Comparison of ENCODE assay signal across 18 cellular contexts in the genomic region with DNA sequence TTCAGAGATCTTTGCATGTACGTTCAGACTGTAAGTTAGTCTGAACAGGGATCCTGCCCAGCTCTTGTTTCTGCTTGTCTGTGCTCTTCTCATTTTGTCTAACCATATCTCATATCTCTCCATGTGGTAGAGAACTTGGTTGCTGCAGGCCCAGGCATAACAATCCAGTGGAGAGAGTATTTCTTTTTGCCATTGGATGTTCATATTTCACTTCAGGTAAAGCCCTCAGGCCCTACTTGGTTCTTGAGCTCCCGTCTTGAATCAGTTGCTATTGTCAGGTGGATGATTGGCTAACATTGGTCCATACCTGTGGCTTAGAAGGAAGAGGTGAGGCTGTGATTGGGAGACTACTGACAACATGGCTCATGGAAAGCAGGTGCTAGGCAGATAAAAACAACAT.
A peak's percentile ranks its signal among the peaks of the same experiment; 100 is the strongest.
DNase-seq lines count a peak whose midpoint lies in the region; ATAC-seq, FAIRE-seq and TF ChIP-seq lines count a peak whose summit lies in the region.
"Had no signal": no experiment of that assay in that cellular context is flagged by ENCODE, and none has a peak within 500 bp of the region (broad histone marks: within the 10 kb centered on the region; RNA-seq: fewer than 3 reads in every experiment).

No MANE protein-coding gene starts in this region.

- intact Hi-C loops in pancreas (cut with DNase I) (no loop called here), sciatic nerve (cut with DNase I) (no loop called here)

- H3K36me3 ChIP-seq in astrocyte (ENCODE audit: insufficient read depth, low read length) (no peaks in the 10 kb centered on the region), pancreas (no peaks in the 10 kb centered on the region)
- H3K36me3 ChIP-seq: BE2C had no signal

- H3K36me3 Mint-ChIP-seq in astrocyte (ENCODE audit: low read depth, unreplicated experiment): no peaks in the 10 kb centered on the region
- H3K36me3 Mint-ChIP-seq: CD4-positive, alpha-beta memory T cell had no signal

- H2AFZ ChIP-seq in astrocyte (ENCODE audit: low read depth, low read length): peak overlapping the region; percentile 6

- ATAC-seq in esophagus mucosa: peak; percentile 61
- peak in 3 of 4 donors; percentile 30 to 48 (median 35) for ATAC-seq in pancreas
- no peak for ATAC-seq in sciatic nerve
- ATAC-seq: A549 had no signal

- no peaks in the 10 kb centered on the region for H3K27me3 Mint-ChIP-seq in astrocyte (ENCODE audit: low read depth, unreplicated experiment)
- H3K27me3 Mint-ChIP-seq: CD4-positive, alpha-beta memory T cell had no signal

- H3K4me1 Mint-ChIP-seq in astrocyte (ENCODE audit: low read depth, unreplicated experiment): peaks cover 6% of the 10 kb centered on the region
- H3K4me1 Mint-ChIP-seq: CD4-positive, alpha-beta memory T cell had no signal

- no peaks in the 10 kb centered on the region for H3K9me3 Mint-ChIP-seq in astrocyte (ENCODE audit: unreplicated experiment)
- H3K9me3 Mint-ChIP-seq: HFFc6 had no signal

- no peak overlapping the region for H3K27ac Mint-ChIP-seq in astrocyte (ENCODE audit: unreplicated experiment)
- H3K27ac Mint-ChIP-seq: CD4-positive, alpha-beta memory T cell; HFFc6 had no signal

- H3K27me3 ChIP-seq in astrocyte (ENCODE audit: insufficient read depth, low read length): no peaks in the 10 kb centered on the region
- H3K27me3 ChIP-seq in pancreas: no peaks in the 10 kb centered on the region
- H3K27me3 ChIP-seq: BE2C had no signal

- no peak overlapping the region for H3K27ac ChIP-seq in astrocyte (ENCODE audit: low read depth, low read length)
- H3K27ac ChIP-seq in pancreas: no peak overlapping the region
- H3K27ac ChIP-seq: A549, C4-2B had no signal

- no peak overlapping the region for H3K9ac ChIP-seq in astrocyte (ENCODE audit: low read length)

- H3K79me2 ChIP-seq in astrocyte (ENCODE audit: insufficient read depth, low read length): no peaks in the 10 kb centered on the region

- H4K20me1 ChIP-seq in astrocyte (ENCODE audit: insufficient read depth, low read length): no peaks in the 10 kb centered on the region

- DNase-seq in HPDE6-E6E7 (ENCODE audit: extremely low spot score) (peak; percentile 21), astrocyte (ENCODE audit: low read depth) (no peak), pancreas (no peak), sciatic nerve (ENCODE audit: low spot score) (no peak)
- DNase-seq in central memory CD4-positive, alpha-beta T cell: no peak
- DNase-seq: BE2C; CD4-positive, alpha-beta memory T cell; COR-L47; DMS153; DND-41; GDM1; HCEC 1CT; HFFc6 had no signal

- H3K4me3 ChIP-seq in astrocyte (ENCODE audit: insufficient read depth, low read depth, low read length) (no peak overlapping the region), pancreas (no peak overlapping the region)
- H3K4me3 ChIP-seq: A549 had no signal

- no peak overlapping the region for H3K4me2 ChIP-seq in astrocyte (ENCODE audit: low read length)
- H3K4me2 ChIP-seq: A549 had no signal

- no peak overlapping the region for H3K4me3 Mint-ChIP-seq in astrocyte (ENCODE audit: unreplicated experiment)
- H3K4me3 Mint-ChIP-seq: CD4-positive, alpha-beta memory T cell; HFFc6 had no signal

- TF ChIP-seq CTCF in astrocyte (IDR thresholded peaks at IDR 0.05; ENCODE audit: insufficient read depth, low read depth, low read length) (no peak), pancreas (IDR thresholded peaks at IDR 0.05) (no peak)

- no peak for FAIRE-seq in astrocyte (lab: Jason Lieb, UNC)
- no peak for FAIRE-seq in pancreas (lab: Jason Lieb, UNC)
- FAIRE-seq: A549, D721Med, GM12892 had no signal

- H3K9me3 ChIP-seq in astrocyte (ENCODE audit: insufficient read depth, low read depth, low read length) (no peaks in the 10 kb centered on the region), pancreas (no peaks in the 10 kb centered on the region)
- H3K9me3 ChIP-seq: A549, BE2C had no signal

- H3K4me1 ChIP-seq in astrocyte (ENCODE audit: insufficient read depth, low read length): no peaks in the 10 kb centered on the region
- peaks cover 0 to 11% (median 4%) of the 10 kb centered on the region in 3 donors for H3K4me1 ChIP-seq in pancreas
- H3K4me1 ChIP-seq: A549, BE2C had no signal

- WGBS in pancreas, 2 donors: 83 to 88% methylated on average over 2 of the region's 2 CpGs
